ENCODE assay signal across 28 cellular contexts in the genomic region with DNA sequence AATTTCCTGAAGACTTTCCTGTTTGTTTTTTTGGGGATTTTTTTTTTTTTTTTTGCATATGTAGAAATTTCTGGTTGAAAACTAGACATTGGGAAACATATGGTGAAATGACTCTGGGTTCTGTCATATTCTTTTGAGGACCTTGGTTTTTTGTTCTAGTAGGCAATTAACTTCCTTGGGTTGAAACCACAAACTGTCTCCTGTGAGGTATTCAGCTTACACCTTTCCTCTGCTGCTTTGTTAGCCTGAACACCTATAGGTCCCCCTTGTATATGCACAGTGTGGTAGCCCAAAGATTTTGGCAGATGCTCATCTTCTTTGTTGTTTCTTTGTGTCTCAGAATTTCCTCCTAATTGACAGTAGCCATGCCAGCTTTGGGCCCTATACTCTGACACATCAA.
A peak's percentile ranks its signal among the peaks of the same experiment; 100 is the strongest.
DNase-seq lines count a peak whose midpoint lies in the region; ATAC-seq and TF ChIP-seq lines count a peak whose summit lies in the region.
"Had no signal": no experiment of that assay in that cellular context is flagged by ENCODE, and none has a peak within 500 bp of the region (broad histone marks: within the 10 kb centered on the region; RNA-seq: fewer than 3 reads in every experiment).

No MANE protein-coding gene starts in this region.

- POLR2A ChIA-PET in CD8-positive, alpha-beta T cell (lab: Charles Lee), result interaction anchor here (0.8 kb wide), 1 partner anchor 12 kb away, joined by 3 read pairs; no protein-coding TSS in a partner anchor

- TF ChIP-seq EP300 in suprapubic skin (IDR thresholded peaks at IDR 0.05), result no peak

- H3K36me3 ChIP-seq in GM23338 (ENCODE audit: insufficient read depth) (no peaks in the 10 kb centered on the region), suprapubic skin (no peaks in the 10 kb centered on the region)
- H3K36me3 ChIP-seq in CD8-positive, alpha-beta T cell (ENCODE audit: insufficient read depth, low read length), result no peaks in the 10 kb centered on the region
- H3K36me3 ChIP-seq: breast epithelium, gastrocnemius medialis, WERI-Rb-1 had no signal

- H3K9me3 ChIP-seq in CD8-positive, alpha-beta T cell (ENCODE audit: low read length), result no peaks in the 10 kb centered on the region
- peaks cover 5% of the 10 kb centered on the region for H3K9me3 ChIP-seq in suprapubic skin
- H3K9me3 ChIP-seq: gastrocnemius medialis had no signal

- peak; percentile 29 for DNase-seq in GF-D8 (lab: John Stamatoyannopoulos, UW)
- no peak for DNase-seq in GM23338 (ENCODE audit: low spot score)
- peak; percentile 7 for DNase-seq in NB4 (ENCODE audit: low read depth)
- peak; percentile 1 for DNase-seq in fibroblast of pulmonary artery (ENCODE audit: low read depth)
- no peak for DNase-seq in CD8-positive, alpha-beta T cell
- no peak for DNase-seq in suprapubic skin (ENCODE audit: low spot score in 2 of 2)
- DNase-seq: activated CD4-positive, alpha-beta T cell treated with anti-CD3 and anti-CD28 coated beads for 4 hours; activated CD8-positive, alpha-beta T cell treated with anti-CD3 and anti-CD28 coated beads, Interleukin-2, amount 10 ng/mL, durations not matched to agents 7 days and 5 days; activated naive CD4-positive, alpha-beta T cell treated with anti-CD3 and anti-CD28 coated beads for 36 hours; gastrocnemius medialis; Kasumi-1; kidney glomerular epithelial cell; NCI-H1048; NCI-H1694; NCI-H446 treated with DMSO at 0.1 percent for 48 hours; NCI-H82; PC-9; stimulated activated CD4-positive, alpha-beta T cell treated with anti-CD3 and anti-CD28 coated beads, Interleukin-15, amount 100 ng/mL, for 24 hours; stimulated activated CD4-positive, alpha-beta T cell treated with anti-CD3 and anti-CD28 coated beads, Interleukin-4, amount 100 ng/mL, for 4 hours; T1000; WERI-Rb-1 had no signal

- H2AFZ ChIP-seq in GM23338, result no peak overlapping the region
- H2AFZ ChIP-seq: hepatocyte, PC-9 had no signal

- TF ChIP-seq CTCF in GM23338 (conservative IDR thresholded peaks at IDR 0.05; ENCODE audit: low read depth in 2 of 2), result no peak
- TF ChIP-seq CTCF in NB4 (IDR thresholded peaks at IDR 0.05; ENCODE audit: low read depth, low read length), result no peak
- TF ChIP-seq CTCF in fibroblast of pulmonary artery (IDR thresholded peaks at IDR 0.05; ENCODE audit: low read length, missing control alignments), result no peak
- no peak for TF ChIP-seq CTCF in CD8-positive, alpha-beta T cell (IDR thresholded peaks at IDR 0.05)
- TF ChIP-seq CTCF in suprapubic skin (IDR thresholded peaks at IDR 0.05), result no peak

- H3K27ac Mint-ChIP-seq in GM23338, result no peak overlapping the region
- H3K27ac Mint-ChIP-seq in CD8-positive, alpha-beta T cell, result no peak overlapping the region
- H3K27ac Mint-ChIP-seq: activated CD8-positive, alpha-beta T cell treated with anti-CD3 and anti-CD28 coated beads, Interleukin-2, amount 10 ng/mL, durations not matched to agents 7 days and 5 days; activated naive CD4-positive, alpha-beta T cell treated with anti-CD3 and anti-CD28 coated beads for 36 hours; nephron had no signal

- H4K20me1 ChIP-seq in GM23338 (replicated peaks; ENCODE audit: insufficient read depth), result no peaks in the 10 kb centered on the region

- H3K79me2 ChIP-seq in GM23338 (replicated peaks; ENCODE audit: insufficient read depth), result no peaks in the 10 kb centered on the region
- H3K79me2 ChIP-seq: hepatocyte had no signal

- no peak overlapping the region for H3K4me2 ChIP-seq in GM23338
- H3K4me2 ChIP-seq: hepatocyte, PC-9 had no signal

- no peaks in the 10 kb centered on the region for H3K36me3 Mint-ChIP-seq in GM23338 (ENCODE audit: low read depth)
- H3K36me3 Mint-ChIP-seq in CD8-positive, alpha-beta T cell, result peaks cover 40% of the 10 kb centered on the region

- intact Hi-C loops in CD8-positive, alpha-beta T cell (cut with DNase I, micrococcal nuclease), result no loop called here

- H3K4me3 Mint-ChIP-seq in GM23338, result no peak overlapping the region
- H3K4me3 Mint-ChIP-seq in CD8-positive, alpha-beta T cell, result no peak overlapping the region
- H3K4me3 Mint-ChIP-seq: activated CD8-positive, alpha-beta T cell treated with anti-CD3 and anti-CD28 coated beads, Interleukin-2, amount 10 ng/mL, durations not matched to agents 7 days and 5 days; activated naive CD4-positive, alpha-beta T cell treated with anti-CD3 and anti-CD28 coated beads for 36 hours; nephron had no signal

- H3K27ac ChIP-seq in GM23338 (ENCODE audit: low read depth) (no peak overlapping the region), suprapubic skin (no peak overlapping the region)
- H3K27ac ChIP-seq in CD8-positive, alpha-beta T cell (ENCODE audit: low read depth, low read length), result no peak overlapping the region
- H3K27ac ChIP-seq: breast epithelium, gastrocnemius medialis, hepatocyte, PC-9, tibial nerve, WERI-Rb-1 had no signal

- no peaks in the 10 kb centered on the region for H3K27me3 Mint-ChIP-seq in GM23338 (ENCODE audit: insufficient read depth, low read depth, poor library complexity)
- H3K27me3 Mint-ChIP-seq in CD8-positive, alpha-beta T cell (ENCODE audit: low read depth), result no peaks in the 10 kb centered on the region

- H3K4me1 ChIP-seq in GM23338 (ENCODE audit: insufficient read depth) (peaks cover 5% of the 10 kb centered on the region; the same call in 1 of the 2 replicates), suprapubic skin (no peaks in the 10 kb centered on the region)
- no peaks in the 10 kb centered on the region for H3K4me1 ChIP-seq in CD8-positive, alpha-beta T cell (ENCODE audit: insufficient read depth, low read length)
- H3K4me1 ChIP-seq: breast epithelium, gastrocnemius medialis, tibial nerve had no signal

- H3K9me3 Mint-ChIP-seq in GM23338, result no peaks in the 10 kb centered on the region
- peaks cover 8% of the 10 kb centered on the region for H3K9me3 Mint-ChIP-seq in CD8-positive, alpha-beta T cell

- no peaks in the 10 kb centered on the region for H3K27me3 ChIP-seq in GM23338 (ENCODE audit: insufficient read depth)
- H3K27me3 ChIP-seq in CD8-positive, alpha-beta T cell (ENCODE audit: insufficient read depth, low read length), result no peaks in the 10 kb centered on the region
- H3K27me3 ChIP-seq in suprapubic skin, result no peaks in the 10 kb centered on the region
- H3K27me3 ChIP-seq: breast epithelium, gastrocnemius medialis, hepatocyte, tibial nerve had no signal

- TF ChIP-seq POLR2A in NB4 (IDR thresholded peaks at IDR 0.05; ENCODE audit: extremely low read depth, insufficient read length) (no peak), suprapubic skin (IDR thresholded peaks at IDR 0.05) (no peak)

- CTCF ChIA-PET in CD8-positive, alpha-beta T cell (lab: Charles Lee), result no interaction called here

- H3K4me3 ChIP-seq in GM23338, result no peak overlapping the region
- H3K4me3 ChIP-seq in NB4 (ENCODE audit: low read depth, low read length), result no peak overlapping the region
- no peak overlapping the region for H3K4me3 ChIP-seq in fibroblast of pulmonary artery (replicated peaks; ENCODE audit: low read depth, low read length)
- H3K4me3 ChIP-seq in CD8-positive, alpha-beta T cell (ENCODE audit: low read depth, low read length), result no peak overlapping the region
- H3K4me3 ChIP-seq in suprapubic skin, result no peak overlapping the region
- H3K4me3 ChIP-seq: breast epithelium, gastrocnemius medialis, hepatocyte, lung, PC-9, tibial nerve had no signal

- peak; percentile 44; the same call in 1 of the 3 replicates for ATAC-seq in GM23338
- no peak for ATAC-seq in CD8-positive, alpha-beta T cell
- no peak for ATAC-seq in HG02678 (IDR thresholded peaks at IDR 0.05; ENCODE audit: unreplicated experiment)
- ATAC-seq: activated CD8-positive, alpha-beta T cell treated with anti-CD3 and anti-CD28 coated beads, Interleukin-2, amount 10 ng/mL, durations not matched to agents 7 days and 5 days; gastrocnemius medialis; HepG2 had no signal

- peaks cover 17% of the 10 kb centered on the region for H3K4me1 Mint-ChIP-seq in GM23338
- peaks cover 2% of the 10 kb centered on the region for H3K4me1 Mint-ChIP-seq in CD8-positive, alpha-beta T cell (ENCODE audit: low read depth)
- H3K4me1 Mint-ChIP-seq: nephron had no signal

- H3F3A ChIP-seq in GM23338 (replicated peaks; ENCODE audit: low read depth), result no peaks in the 10 kb centered on the region

- no peaks in the 10 kb centered on the region for H3K9me2 ChIP-seq in GM23338 (ENCODE audit: insufficient read depth)

TF ChIP-seq in GM23338, 12 proteins besides CTCF, POLR2A, EP300 and RAD21:
- TF ChIP-seq STAT1 (IDR thresholded peaks at IDR 0.05; ENCODE audit: unreplicated experiment) (no peak), JUNB (IDR thresholded peaks at IDR 0.05; ENCODE audit: unreplicated experiment) (no peak), ZNF114 (CRISPR knock-in tag; IDR thresholded peaks at IDR 0.05) (no peak), ZNF331 (CRISPR knock-in tag; IDR thresholded peaks at IDR 0.05; ENCODE audit: low read depth) (no peak), CREB1 (CRISPR knock-in tag; IDR thresholded peaks at IDR 0.05; ENCODE audit: low read depth) (no peak), POLR2AphosphoS5 (IDR thresholded peaks at IDR 0.05; ENCODE audit: low read depth) (no peak)

Comparison
In these comparisons a context has a peak if more than half of its experiments do, and no peak if none do; other contexts are left out.
1. DNase-seq: peak in GF-D8 (single experiment), NB4 (single experiment) and fibroblast of pulmonary artery (single experiment); none in GM23338 (single experiment), CD8-positive, alpha-beta T cell (0 of 7) and suprapubic skin (0 of 2).